ENCODE assay signal across 20 cellular contexts in genomic region chr22:20464912-20465758, GRCh38. TPM values are rescaled to one million over a fixed set of nuclear protein-coding genes. Genes with fewer than 3 reads are reported as not detected.
DNase-seq lines count a peak whose midpoint lies in the region; ATAC-seq and TF ChIP-seq lines count a peak whose summit lies in the region.
"Had no signal": no experiment of that assay in that cellular context is flagged by ENCODE, and none has a peak within 500 bp of the region (broad histone marks: within the 10 kb centered on the region; RNA-seq: fewer than 3 reads in every experiment).

No MANE protein-coding gene starts in this region.

- no peak overlapping the region for H2BK120ac ChIP-seq in IMR-90 (ENCODE audit: low read depth, low read length)

- no peak overlapping the region for H3K23ac ChIP-seq in IMR-90 (ENCODE audit: low read depth, low read length)

- intact Hi-C loops in IMR-90 (cut with micrococcal nuclease), result no loop called here

- CTCF ChIA-PET in IMR-90 (lab: Yijun Ruan, JAX), result no interaction called here

- H3K36me3 ChIP-seq in IMR-90 (ENCODE audit: control insufficient read depth, insufficient read depth, low read length) (peaks cover 40% of the 10 kb centered on the region), neutrophil (peaks cover 4% of the 10 kb centered on the region), gastroesophageal sphincter (peaks cover 0 to 57% of the 10 kb centered on the region in 2 donors)
- H3K36me3 ChIP-seq: breast epithelium had no signal

- TF ChIP-seq POLR2A in IMR-90 (IDR thresholded peaks at IDR 0.05; ENCODE audit: low read depth, low read length) (no peak), gastroesophageal sphincter (IDR thresholded peaks at IDR 0.05) (no peak)

- H4K5ac ChIP-seq in IMR-90 (ENCODE audit: low read depth, low read length), result no peak overlapping the region

- no peaks in the 10 kb centered on the region for H3K27me3 Mint-ChIP-seq in activated T-cell treated with anti-CD3 and anti-CD28 coated beads, Interleukin-2, amount 50 U/mL, for 24 hours
- no peaks in the 10 kb centered on the region for H3K27me3 Mint-ChIP-seq in activated naive CD8-positive, alpha-beta T cell treated with anti-CD3 and anti-CD28 coated beads, Interleukin-2, amount 10 ng/mL, durations not matched to agents 7 days and 5 days

- no peak overlapping the region for H2BK20ac ChIP-seq in IMR-90 (ENCODE audit: low read depth, low read length)

- peak overlapping the region; percentile 90 for H3K27ac Mint-ChIP-seq in activated T-cell treated with anti-CD3 and anti-CD28 coated beads, Interleukin-2, amount 50 U/mL, for 24 hours
- peak overlapping the region; percentile 98 for H3K27ac Mint-ChIP-seq in activated naive CD8-positive, alpha-beta T cell treated with anti-CD3 and anti-CD28 coated beads, Interleukin-2, amount 10 ng/mL, durations not matched to agents 7 days and 5 days

- H3K27ac ChIP-seq in IMR-90 (ENCODE audit: insufficient read depth, low read length), result no peak overlapping the region
- H3K27ac ChIP-seq in neutrophil, result peak overlapping the region; percentile 99
- H3K27ac ChIP-seq in gastroesophageal sphincter, result no peak overlapping the region
- H3K27ac ChIP-seq: epithelial cell of prostate, thoracic aorta, WERI-Rb-1 had no signal

- H4K91ac ChIP-seq in IMR-90 (ENCODE audit: insufficient read depth, low read depth, low read length), result no peak overlapping the region

- TF ChIP-seq EP300 in gastroesophageal sphincter (IDR thresholded peaks at IDR 0.05), result no peak

- H2BK15ac ChIP-seq in IMR-90 (ENCODE audit: low read depth, low read length), result no peak overlapping the region

- no peak for DNase-seq in activated T-cell treated with anti-CD3 and anti-CD28 coated beads, Interleukin-2, amount 50 U/mL, for 24 hours
- DNase-seq in activated T-cell treated with anti-CD3 and anti-CD28 coated beads, Interleukin-2, amount 50 U/mL, for 1 hour, result no peak
- no peak for DNase-seq in IMR-90
- no peak for DNase-seq in activated naive CD8-positive, alpha-beta T cell treated with anti-CD3 and anti-CD28 coated beads, Interleukin-2, amount 10 ng/mL, durations not matched to agents 7 days and 5 days
- no peak for DNase-seq in GM20000 (ENCODE audit: low spot score)
- DNase-seq: ACHN, DMS53, foreskin melanocyte, midbrain, NCI-H748 treated with DMSO at 0.1 percent for 48 hours, Right ventricle myocardium superior, SW 1271, WERI-Rb-1 had no signal

- no peak for ATAC-seq in IMR-90 (ENCODE audit: low read depth)
- ATAC-seq in activated naive CD8-positive, alpha-beta T cell treated with anti-CD3 and anti-CD28 coated beads, Interleukin-2, amount 10 ng/mL, durations not matched to agents 7 days and 5 days (ENCODE audit: low read depth), result no peak
- no peak for ATAC-seq in GM19395 (IDR thresholded peaks at IDR 0.05; ENCODE audit: unreplicated experiment)
- ATAC-seq in gastroesophageal sphincter, result no peak
- ATAC-seq: HCT116 had no signal

- H4K20me1 ChIP-seq in IMR-90 (ENCODE audit: insufficient read depth, low read length), result no peaks in the 10 kb centered on the region; the same call in 1 of the 2 replicates

- peaks cover 56% of the 10 kb centered on the region for H3K4me1 Mint-ChIP-seq in activated T-cell treated with anti-CD3 and anti-CD28 coated beads, Interleukin-2, amount 50 U/mL, for 24 hours (ENCODE audit: low read depth)
- peaks cover 38% of the 10 kb centered on the region for H3K4me1 Mint-ChIP-seq in activated naive CD8-positive, alpha-beta T cell treated with anti-CD3 and anti-CD28 coated beads, Interleukin-2, amount 10 ng/mL, durations not matched to agents 7 days and 5 days

- 98% methylated on average over 18 of the region's 32 CpGs; no CpG with 5 or more reads in 1 of the 2 experiments for WGBS in IMR-90 (ENCODE audit: extremely low coverage in 2 of 2, insufficient read length in 1 of 2), 2 experiments
- WGBS in gastroesophageal sphincter (ENCODE audit: low coverage in 1 of 2), 2 donors, result 81 to 84% methylated on average over 2 to 10 of the region's 32 CpGs

- no peak overlapping the region for H3K4me2 ChIP-seq in IMR-90 (ENCODE audit: low read depth, low read length)

- no TSS peak for BruUV-seq in IMR-90 (replicated peaks; lab: Mats Ljungman, UMichigan)

- POLR2A ChIA-PET in IMR-90 (lab: Charles Lee; ENCODE audit: unreplicated experiment), result no interaction called here
- POLR2A ChIA-PET in activated naive CD8-positive, alpha-beta T cell treated with anti-CD3 and anti-CD28 coated beads, Interleukin-2, amount 10 ng/mL, durations not matched to agents 7 days and 5 days (lab: Charles Lee), result interaction anchor here (0.6 to 3.3 kb wide), 7 partner anchors 19 to 104 kb away, joined by 3 to 23 read pairs (median 4); partner anchors contain the start of genes KLHL22, MED15 and ZNF74

- no peak overlapping the region for H2AK5ac ChIP-seq in IMR-90 (ENCODE audit: low read depth, low read length)

- H3K36me3 Mint-ChIP-seq in activated T-cell treated with anti-CD3 and anti-CD28 coated beads, Interleukin-2, amount 50 U/mL, for 24 hours (ENCODE audit: low read depth), result peaks cover 28% of the 10 kb centered on the region
- peaks cover 24% of the 10 kb centered on the region for H3K36me3 Mint-ChIP-seq in activated naive CD8-positive, alpha-beta T cell treated with anti-CD3 and anti-CD28 coated beads, Interleukin-2, amount 10 ng/mL, durations not matched to agents 7 days and 5 days

- no peaks in the 10 kb centered on the region for H3K9me3 ChIP-seq in IMR-90 (ENCODE audit: control insufficient read depth, insufficient read depth, low read length)
- H3K9me3 ChIP-seq in neutrophil, result no peaks in the 10 kb centered on the region
- no peaks in the 10 kb centered on the region for H3K9me3 ChIP-seq in gastroesophageal sphincter
- H3K9me3 ChIP-seq: breast epithelium, thoracic aorta had no signal

- no peak overlapping the region for H3K4me3 ChIP-seq in IMR-90 (ENCODE audit: insufficient read depth, low read depth, low read length)
- H3K4me3 ChIP-seq in neutrophil (ENCODE audit: low read depth in 1 of 2, low read length in 1 of 2), result peak overlapping the region in 1 of 2 experiments; percentile 51
- H3K4me3 ChIP-seq in gastroesophageal sphincter, result no peak overlapping the region
- H3K4me3 ChIP-seq: breast epithelium, thoracic aorta had no signal

- no peak for TF ChIP-seq RAD21 in IMR-90 (IDR thresholded peaks at IDR 0.05; ENCODE audit: low read length)

- dilution Hi-C loops in IMR-90 (cut with HindIII; ENCODE audit: low sequenced_read_pairs, unreplicated experiment), result no loop called here

- no peaks in the 10 kb centered on the region for H3K27me3 ChIP-seq in IMR-90 (ENCODE audit: control insufficient read depth, insufficient read depth, low read length)
- H3K27me3 ChIP-seq in neutrophil, result no peaks in the 10 kb centered on the region
- no peaks in the 10 kb centered on the region for H3K27me3 ChIP-seq in gastroesophageal sphincter
- H3K27me3 ChIP-seq: breast epithelium had no signal

- H3K9me1 ChIP-seq in IMR-90 (ENCODE audit: insufficient read depth, low read length), result no peaks in the 10 kb centered on the region

- TF ChIP-seq CTCF in IMR-90 (conservative IDR thresholded peaks at IDR 0.05; ENCODE audit: low read depth, low read length) (no peak), neutrophil (IDR thresholded peaks at IDR 0.05) (no peak), gastroesophageal sphincter (IDR thresholded peaks at IDR 0.05) (no peak), GM20000 (IDR thresholded peaks at IDR 0.05; ENCODE audit: extremely low read depth, missing control alignments) (no peak)

- no peak overlapping the region for H4K8ac ChIP-seq in IMR-90 (ENCODE audit: low read depth in 2 of 2, low read length in 2 of 2)

- no peaks in the 10 kb centered on the region for H3K9me3 Mint-ChIP-seq in activated T-cell treated with anti-CD3 and anti-CD28 coated beads, Interleukin-2, amount 50 U/mL, for 24 hours
- H3K9me3 Mint-ChIP-seq in activated naive CD8-positive, alpha-beta T cell treated with anti-CD3 and anti-CD28 coated beads, Interleukin-2, amount 10 ng/mL, durations not matched to agents 7 days and 5 days, result no peaks in the 10 kb centered on the region

- H3K79me1 ChIP-seq in IMR-90 (ENCODE audit: low read depth in 1 of 2, low read length in 2 of 2), result 0 out of 4 replicates have a peak, but pooled peaks cover 0 to 6% of the 10 kb centered on the region in 2 experiments

- H3K4ac ChIP-seq in IMR-90 (ENCODE audit: low read depth, low read length), result no peak overlapping the region

- H3K56ac ChIP-seq in IMR-90 (ENCODE audit: extremely low read depth, insufficient read depth, low read length), result no peak overlapping the region

- H2BK5ac ChIP-seq in IMR-90 (ENCODE audit: low read depth, low read length, poor library complexity, severe bottlenecking), result no peak overlapping the region

- H3K9ac ChIP-seq in IMR-90 (ENCODE audit: low read depth, low read length), result no peak overlapping the region

- peak overlapping the region; percentile 45 for H2AFZ ChIP-seq in IMR-90 (replicated peaks; ENCODE audit: low read length, poor library complexity)

- H2AK9ac ChIP-seq in IMR-90 (replicated peaks; ENCODE audit: low read depth, low read length, poor library complexity), result peak overlapping the region; percentile 45

- no peak overlapping the region for H3K18ac ChIP-seq in IMR-90 (ENCODE audit: low read depth, low read length)

- H3K4me3 Mint-ChIP-seq in activated T-cell treated with anti-CD3 and anti-CD28 coated beads, Interleukin-2, amount 50 U/mL, for 24 hours, result no peak overlapping the region
- H3K4me3 Mint-ChIP-seq in activated naive CD8-positive, alpha-beta T cell treated with anti-CD3 and anti-CD28 coated beads, Interleukin-2, amount 10 ng/mL, durations not matched to agents 7 days and 5 days, result peak overlapping the region; percentile 72

- H3K4me1 ChIP-seq in IMR-90 (ENCODE audit: control insufficient read depth, insufficient read depth, low read length), result no peaks in the 10 kb centered on the region
- peaks cover 48 to 54% of the 10 kb centered on the region in 2 experiments for H3K4me1 ChIP-seq in neutrophil (ENCODE audit: control insufficient read depth in 1 of 2, insufficient read depth in 1 of 2, low read depth in 1 of 2, low read length in 1 of 2)
- peaks cover 0 to 13% (median 6%) of the 10 kb centered on the region in 3 donors for H3K4me1 ChIP-seq in gastroesophageal sphincter
- H3K4me1 ChIP-seq: breast epithelium had no signal

- in situ Hi-C loops in IMR-90 (cut with MboI; ENCODE audit: low sequenced_read_pairs), result loop anchor here (10.0 kb wide), 1 partner anchor 50 kb away; no protein-coding TSS in a partner anchor

- H3K14ac ChIP-seq in IMR-90 (replicated peaks; ENCODE audit: low read depth, low read length), result no peak overlapping the region

RNA-seq across cellular contexts. Expression of gene SCARF2, which starts 27.5 kb away (rescaled TPM):
- total RNA-seq in IMR-90 (2012; rRNA removed) (3.4 and 4.2 TPM in 2 replicates), gastroesophageal sphincter (10 to 100 TPM; 14.8 to 25.3 (median 20.1) TPM)
- 37.0 and 55.8 TPM in 2 replicates for polyA plus RNA-seq in IMR-90 (2012; rRNA removed)
- 44.5 and 81.9 TPM in 2 replicates for polyA plus RNA-seq in IMR-90 (2012; cell fraction: cytosol; rRNA removed)
- polyA plus RNA-seq in IMR-90 (2012; cell fraction: nucleus; rRNA removed; ENCODE audit: low replicate concordance), result 68.1 and 248 TPM in 2 replicates
- 1 to 10 TPM; 1.5 to 1.7 TPM for total RNA-seq in activated naive CD8-positive, alpha-beta T cell treated with anti-CD3 and anti-CD28 coated beads, Interleukin-2, amount 10 ng/mL, durations not matched to agents 7 days and 5 days

RNA-seq across cellular contexts. Expression of gene KLHL22, which starts 30.5 kb away (rescaled TPM):
- total RNA-seq in IMR-90 (2012; rRNA removed) (25.8 and 27.1 TPM in 2 replicates), gastroesophageal sphincter (10 to 100 TPM; 25.0 to 44.5 (median 33.9) TPM)
- 28.7 and 30.1 TPM in 2 replicates for polyA plus RNA-seq in IMR-90 (2012; rRNA removed)
- polyA plus RNA-seq in IMR-90 (2012; cell fraction: cytosol; rRNA removed), result 14.3 and 46.6 TPM in 2 replicates
- 70.3 and 122 TPM in 2 replicates for polyA plus RNA-seq in IMR-90 (2012; cell fraction: nucleus; rRNA removed; ENCODE audit: low replicate concordance)
- 10 to 100 TPM; 31.7 to 37.3 TPM for total RNA-seq in activated naive CD8-positive, alpha-beta T cell treated with anti-CD3 and anti-CD28 coated beads, Interleukin-2, amount 10 ng/mL, durations not matched to agents 7 days and 5 days

RNA-seq across cellular contexts. Expression of gene MED15, which starts 42.3 kb away (rescaled TPM):
- 19.0 and 22.8 TPM in 2 replicates for total RNA-seq in IMR-90 (2012; rRNA removed)
- polyA plus RNA-seq in IMR-90 (2012; rRNA removed), result 68.8 and 71.5 TPM in 2 replicates
- 43.1 and 81.0 TPM in 2 replicates for polyA plus RNA-seq in IMR-90 (2012; cell fraction: cytosol; rRNA removed)
- 269 and 514 TPM in 2 replicates for polyA plus RNA-seq in IMR-90 (2012; cell fraction: nucleus; rRNA removed; ENCODE audit: low replicate concordance)
- 100 to 1,000 TPM; 227 to 233 TPM for total RNA-seq in activated naive CD8-positive, alpha-beta T cell treated with anti-CD3 and anti-CD28 coated beads, Interleukin-2, amount 10 ng/mL, durations not matched to agents 7 days and 5 days
- total RNA-seq in gastroesophageal sphincter, result 10 to 100 TPM; 30.6 to 62.3 (median 54.3) TPM
